Comparison of ENCODE assay signal across 19 cellular contexts in genomic region chr2:24843461-24843860, GRCh38. TPM values are rescaled to one million over a fixed set of nuclear protein-coding genes. Genes with fewer than 3 reads are reported as not detected.
DNase-seq lines count a peak whose midpoint lies in the region; ATAC-seq and TF ChIP-seq lines count a peak whose summit lies in the region.
"Had no signal": no experiment of that assay in that cellular context is flagged by ENCODE, and none has a peak within 500 bp of the region (broad histone marks: within the 10 kb centered on the region; RNA-seq: fewer than 3 reads in every experiment).

No MANE protein-coding gene starts in this region.

- H3K4me3 ChIP-seq in heart left ventricle: no peak overlapping the region
- no peak overlapping the region for H3K4me3 ChIP-seq in mammary epithelial cell (replicated peaks in 1 of 3; ENCODE audit: insufficient read depth in 1 of 3, low read depth in 2 of 3, low read length in 3 of 3)
- H3K4me3 ChIP-seq: BLaER1, HAP-1 had no signal

- H3K27me3 Mint-ChIP-seq in endothelial cell (ENCODE audit: unreplicated experiment) (peaks cover 18% of the 10 kb centered on the region), neural crest cell (ENCODE audit: low read depth) (no peaks in the 10 kb centered on the region)
- no peaks in the 10 kb centered on the region for H3K27me3 Mint-ChIP-seq in T-helper 2 cell treated with Interferon-gamma antibody and Interleukin-4, amounts not matched to agents 5 μg/mL and 100 μg/mL, for 36 hours (ENCODE audit: low read depth)
- H3K27me3 Mint-ChIP-seq: B cell; CD4-positive, CD25-positive, alpha-beta regulatory T cell had no signal

- no peaks in the 10 kb centered on the region for H3K4me1 ChIP-seq in heart left ventricle
- H3K4me1 ChIP-seq in mammary epithelial cell (ENCODE audit: insufficient read depth, low read length): no peaks in the 10 kb centered on the region
- H3K4me1 ChIP-seq: Caco-2, HAP-1 had no signal

- H3K4me2 ChIP-seq in mammary epithelial cell (ENCODE audit: insufficient read depth, low read depth, low read length): no peak overlapping the region
- H3K4me2 ChIP-seq: BLaER1 had no signal

- H4K20me1 ChIP-seq in mammary epithelial cell (ENCODE audit: insufficient read depth, low read length): no peaks in the 10 kb centered on the region
- H4K20me1 ChIP-seq: BLaER1 had no signal

- H3K27ac Mint-ChIP-seq in endothelial cell (ENCODE audit: unreplicated experiment): peak overlapping the region; percentile 0
- H3K27ac Mint-ChIP-seq in neural crest cell (ENCODE audit: unreplicated experiment): peak overlapping the region; percentile 25
- H3K27ac Mint-ChIP-seq in T-helper 2 cell treated with Interferon-gamma antibody and Interleukin-4, amounts not matched to agents 5 μg/mL and 100 μg/mL, for 36 hours: no peak overlapping the region
- H3K27ac Mint-ChIP-seq: B cell; CD8-positive, alpha-beta T cell; HFFc6 had no signal

- 95 to 97% (median 96%) methylated on average over 12 of the region's 12 CpGs for WGBS in heart left ventricle, 4 donors
- 97% methylated on average over 10 of the region's 12 CpGs for WGBS in mammary epithelial cell (ENCODE audit: low coverage, missing lambda C conversion rate)

- intact Hi-C loops in Right ventricle myocardium inferior (cut with DNase I) (no loop called here), heart left ventricle (cut with DNase I) (no loop called here), mammary epithelial cell (cut with micrococcal nuclease) (no loop called here)

- no peak overlapping the region for H3K9ac ChIP-seq in mammary epithelial cell (ENCODE audit: insufficient read depth, low read length)
- H3K9ac ChIP-seq: BLaER1 had no signal

- H2AFZ ChIP-seq in mammary epithelial cell (ENCODE audit: low read depth, low read length): no peak overlapping the region

- DNase-seq in Right ventricle myocardium inferior (ENCODE audit: missing footprints) (peak; percentile 39), heart left ventricle (no peak), endothelial cell (ENCODE audit: low spot score) (no peak), neural crest cell (ENCODE audit: low read depth, low spot score) (no peak), mammary epithelial cell (no peak), medulla oblongata (ENCODE audit: extremely low spot score) (no peak)
- DNase-seq in T-helper 2 cell treated with Interferon-gamma antibody and Interleukin-4, amounts not matched to agents 5 μg/mL and 100 μg/mL, for 36 hours (ENCODE audit: low spot score): no peak
- DNase-seq: Caco-2; CD4-positive, CD25-positive, alpha-beta regulatory T cell; CD8-positive, alpha-beta T cell; DMS153; DND-41; GOT3; HFFc6 had no signal

- H3K4me3 Mint-ChIP-seq in endothelial cell (ENCODE audit: unreplicated experiment) (peak overlapping the region; percentile 11), neural crest cell (no peak overlapping the region)
- H3K4me3 Mint-ChIP-seq in T-helper 2 cell treated with Interferon-gamma antibody and Interleukin-4, amounts not matched to agents 5 μg/mL and 100 μg/mL, for 36 hours: no peak overlapping the region
- H3K4me3 Mint-ChIP-seq: B cell; CD4-positive, CD25-positive, alpha-beta regulatory T cell; CD8-positive, alpha-beta T cell; HFFc6 had no signal

- CTCF ChIA-PET in mammary epithelial cell (lab: Charles Lee; ENCODE audit: low non-redundant PET): no interaction called here

- no TSS peak for BruUV-seq in mammary epithelial cell (replicated peaks; lab: Mats Ljungman, UMichigan)

- ATAC-seq in Right ventricle myocardium inferior: peak; percentile 6
- ATAC-seq in heart left ventricle: no peak
- ATAC-seq: CD8-positive, alpha-beta T cell had no signal

- peaks cover 28% of the 10 kb centered on the region for H3K36me3 Mint-ChIP-seq in endothelial cell (ENCODE audit: low read depth, unreplicated experiment)
- peaks cover 17% of the 10 kb centered on the region for H3K36me3 Mint-ChIP-seq in neural crest cell (ENCODE audit: low read depth)
- H3K36me3 Mint-ChIP-seq in T-helper 2 cell treated with Interferon-gamma antibody and Interleukin-4, amounts not matched to agents 5 μg/mL and 100 μg/mL, for 36 hours (ENCODE audit: low read depth): peaks cover 3% of the 10 kb centered on the region

- H3K27ac ChIP-seq in heart left ventricle (no peak overlapping the region), mammary epithelial cell (ENCODE audit: insufficient read depth, low read depth, low read length) (no peak overlapping the region)
- H3K27ac ChIP-seq: 22Rv1, BLaER1, C4-2B had no signal

- no peak for TF ChIP-seq POLR2A in heart left ventricle (IDR thresholded peaks at IDR 0.05)

- H3K4me1 Mint-ChIP-seq in endothelial cell (ENCODE audit: unreplicated experiment) (peaks cover 14% of the 10 kb centered on the region), neural crest cell (no peaks in the 10 kb centered on the region)
- no peaks in the 10 kb centered on the region for H3K4me1 Mint-ChIP-seq in T-helper 2 cell treated with Interferon-gamma antibody and Interleukin-4, amounts not matched to agents 5 μg/mL and 100 μg/mL, for 36 hours (ENCODE audit: low read depth)
- H3K4me1 Mint-ChIP-seq: B cell had no signal

- in situ Hi-C loops in mammary epithelial cell (cut with MboI; ENCODE audit: low sequenced_read_pairs in 2 of 2): no loop called here

- peaks cover 0 to 16% (median 0%) of the 10 kb centered on the region in 9 donors for H3K36me3 ChIP-seq in heart left ventricle
- H3K36me3 ChIP-seq in mammary epithelial cell (ENCODE audit: insufficient read depth, low read length): no peaks in the 10 kb centered on the region

- no peaks in the 10 kb centered on the region for H3K9me3 ChIP-seq in heart left ventricle
- no peaks in the 10 kb centered on the region for H3K9me3 ChIP-seq in mammary epithelial cell (replicated peaks; ENCODE audit: insufficient read depth, low read length)

- dilution Hi-C loops in mammary epithelial cell (cut with HindIII; ENCODE audit: low sequenced_read_pairs): no loop called here

- H3K9me3 Mint-ChIP-seq in endothelial cell (ENCODE audit: unreplicated experiment) (no peaks in the 10 kb centered on the region), neural crest cell (peaks cover 5% of the 10 kb centered on the region)
- H3K9me3 Mint-ChIP-seq in T-helper 2 cell treated with Interferon-gamma antibody and Interleukin-4, amounts not matched to agents 5 μg/mL and 100 μg/mL, for 36 hours: no peaks in the 10 kb centered on the region
- H3K9me3 Mint-ChIP-seq: CD4-positive, CD25-positive, alpha-beta regulatory T cell; CD8-positive, alpha-beta T cell; HFFc6 had no signal

- H3K79me2 ChIP-seq in mammary epithelial cell (ENCODE audit: insufficient read depth, low read length): no peaks in the 10 kb centered on the region

- H3K27me3 ChIP-seq in heart left ventricle (no peaks in the 10 kb centered on the region), mammary epithelial cell (ENCODE audit: insufficient read depth, low read length) (no peaks in the 10 kb centered on the region)
- H3K27me3 ChIP-seq: BLaER1 had no signal

- TF ChIP-seq CTCF in heart left ventricle (IDR thresholded peaks at IDR 0.05): no peak
- TF ChIP-seq CTCF in endothelial cell (IDR thresholded peaks at IDR 0.05; ENCODE audit: unreplicated experiment): no peak
- no peak for TF ChIP-seq CTCF in neural crest cell (conservative IDR thresholded peaks at IDR 0.05)
- no peak for TF ChIP-seq CTCF in mammary epithelial cell (conservative IDR thresholded peaks at IDR 0.05 in 1 of 2, IDR thresholded peaks at IDR 0.05 in 1 of 2; ENCODE audit: extremely low read depth in 1 of 2, insufficient read depth in 1 of 2, low read depth in 1 of 2, low read length in 2 of 2)

RNA-seq across cellular contexts. Expression of gene CENPO, which starts 50.2 kb away (rescaled TPM):
- total RNA-seq in Right ventricle myocardium inferior (3.0 TPM), heart left ventricle (1 to 10 TPM; 1.6 to 9.2 (median 2.7) TPM), endothelial cell (ENCODE audit: unreplicated experiment) (18.7 TPM), neural crest cell (69.3 and 69.7 TPM in 2 replicates), mammary epithelial cell (10 to 100 TPM in 1 of 2 donors, 1 to 10 TPM in 1; 7.2 to 27.7 TPM)
- polyA plus RNA-seq in heart left ventricle (1 to 10 TPM; 1.5 to 2.4 TPM), mammary epithelial cell (24.4 TPM)
- polyA minus RNA-seq in mammary epithelial cell: 31.6 TPM

RNA-seq across cellular contexts. Expression of gene PTRHD1, which starts 50.3 kb away (rescaled TPM):
- total RNA-seq in Right ventricle myocardium inferior (33.4 TPM), heart left ventricle (10 to 100 TPM; 12.6 to 37.1 (median 31.1) TPM), endothelial cell (ENCODE audit: unreplicated experiment) (36.0 TPM), neural crest cell (38.2 and 42.7 TPM in 2 replicates), mammary epithelial cell (10 to 100 TPM; 14.8 to 28.3 TPM)
- polyA plus RNA-seq in heart left ventricle (10 to 100 TPM; 17.4 to 19.7 TPM), mammary epithelial cell (30.3 TPM)
- polyA minus RNA-seq in mammary epithelial cell: 4.1 TPM
